ENCODE assay signal across 9 cellular contexts in the genomic region with DNA sequence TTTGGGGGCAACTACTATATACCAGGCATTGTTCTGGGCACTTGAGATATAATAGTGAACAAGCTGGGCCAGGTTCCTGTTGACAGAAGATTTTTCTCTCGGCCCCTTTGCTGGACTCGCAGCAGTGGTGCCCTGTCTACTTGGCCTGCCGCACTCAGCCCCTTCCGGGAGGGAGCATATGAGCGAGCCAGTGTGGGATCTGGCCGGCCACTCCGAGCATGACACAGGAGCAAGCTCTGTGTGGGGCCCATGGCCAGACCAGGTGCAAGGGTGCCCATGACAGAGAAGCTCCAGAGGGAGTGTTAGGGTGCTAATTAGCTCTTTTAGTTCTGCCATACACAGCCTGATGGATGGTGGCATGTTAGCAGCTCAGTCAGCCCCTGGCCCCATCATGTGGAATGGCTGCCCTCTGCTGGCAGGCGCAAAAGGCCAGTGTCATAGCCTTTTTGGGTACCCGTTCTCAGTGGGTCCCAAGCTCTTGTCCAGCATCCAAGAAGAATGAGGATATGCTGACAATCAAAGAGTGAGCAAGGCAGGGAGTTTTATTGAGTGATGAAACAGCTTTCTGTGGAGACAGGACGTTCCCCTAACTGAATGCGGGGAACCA. TPM values are rescaled to one million over a fixed set of nuclear protein-coding genes. Genes with fewer than 3 reads are reported as not detected.
DNase-seq lines count a peak whose midpoint lies in the region; ATAC-seq and TF ChIP-seq lines count a peak whose summit lies in the region.
"Had no signal": no experiment of that assay in that cellular context is flagged by ENCODE, and none has a peak within 500 bp of the region (broad histone marks: within the 10 kb centered on the region; RNA-seq: fewer than 3 reads in every experiment).

No MANE protein-coding gene starts in this region.

- H3K9me3 Mint-ChIP-seq in activated CD8-positive, alpha-beta T cell treated with anti-CD3 and anti-CD28 coated beads, Interleukin-2, amount 10 ng/mL, durations not matched to agents 7 days and 5 days (ENCODE audit: insufficient read depth): no peaks in the 10 kb centered on the region
- peaks cover 0 to 4% (median 0%) of the 10 kb centered on the region in 7 donors for H3K9me3 Mint-ChIP-seq in CD14-positive monocyte

- no peaks in the 10 kb centered on the region for H3K9me3 ChIP-seq in HCT116 (ENCODE audit: control insufficient read depth in 1 of 2, insufficient read depth in 1 of 2, low read depth in 1 of 2, low read length in 2 of 2)

- H3K4me3 ChIP-seq in HCT116 (replicated peaks in 1 of 2; ENCODE audit: low read depth in 1 of 2, low read length in 2 of 2): no peak overlapping the region

- H3K9me2 ChIP-seq in HCT116 (ENCODE audit: insufficient read depth): no peaks in the 10 kb centered on the region

- POLR2A ChIA-PET in HCT116 (lab: Charles Lee): no interaction called here
- POLR2A ChIA-PET in activated CD8-positive, alpha-beta T cell treated with anti-CD3 and anti-CD28 coated beads, Interleukin-2, amount 10 ng/mL, durations not matched to agents 7 days and 5 days (lab: Charles Lee): no interaction called here

- intact Hi-C loops in HCT116 (cut with micrococcal nuclease): loop anchor here (1.0 to 2.0 kb wide), 3 partner anchors 32 to 354 kb away; no protein-coding TSS in a partner anchor
- intact Hi-C loops in CD14-positive monocyte (cut with micrococcal nuclease): no loop called here

- no peak overlapping the region for H2AFZ ChIP-seq in HCT116 (ENCODE audit: low read depth, low read length, poor library complexity, severe bottlenecking)

- no TSS peak for BruUV-seq in HCT116 (replicated peaks; lab: Mats Ljungman, UMichigan)

- H3K36me3 ChIP-seq in HCT116 (ENCODE audit: control insufficient read depth in 1 of 2, insufficient read depth in 2 of 2, low read length in 2 of 2): no peaks in the 10 kb centered on the region

- RAD21 ChIA-PET in HCT116 (lab: Charles Lee; ENCODE audit: low non-redundant PET in 1 of 2, low total read pairs in 2 of 2, uncharacterized antibody in 2 of 2, unreplicated experiment in 2 of 2): interaction anchor here (0.5 to 1.2 kb wide), 2 partner anchors 31 kb away, joined by 5 to 8 read pairs; no protein-coding TSS in a partner anchor

- no peak overlapping the region for H3K9ac ChIP-seq in HCT116 (ENCODE audit: low read length)

- CTCF ChIA-PET in HCT116 (lab: Charles Lee): interaction anchor here (0.6 to 1.4 kb wide), 14 partner anchors 11 to 364 kb away, joined by 3 to 36 read pairs (median 4); no protein-coding TSS in a partner anchor
- CTCF ChIA-PET in activated CD8-positive, alpha-beta T cell treated with anti-CD3 and anti-CD28 coated beads, Interleukin-2, amount 10 ng/mL, durations not matched to agents 7 days and 5 days (lab: Charles Lee): interaction anchor here (0.7 to 1.3 kb wide), 4 partner anchors 11 to 354 kb away, joined by 3 to 4 read pairs (median 3); no protein-coding TSS in a partner anchor

- no peak overlapping the region for H3K27ac ChIP-seq in HCT116 (ENCODE audit: low read depth, low read length)

- no peak overlapping the region for H3K4me3 Mint-ChIP-seq in activated CD8-positive, alpha-beta T cell treated with anti-CD3 and anti-CD28 coated beads, Interleukin-2, amount 10 ng/mL, durations not matched to agents 7 days and 5 days
- H3K4me3 Mint-ChIP-seq in CD14-positive monocyte: no peak overlapping the region

- peak; percentile 90 for TF ChIP-seq RAD21 in HCT116 (IDR thresholded peaks at IDR 0.05; ENCODE audit: low read depth)

- H3K36me3 Mint-ChIP-seq in activated CD8-positive, alpha-beta T cell treated with anti-CD3 and anti-CD28 coated beads, Interleukin-2, amount 10 ng/mL, durations not matched to agents 7 days and 5 days (ENCODE audit: low read depth): no peaks in the 10 kb centered on the region
- H3K36me3 Mint-ChIP-seq in CD14-positive monocyte: no peaks in the 10 kb centered on the region

- no peak for TF ChIP-seq POLR2A in HCT116 (IDR thresholded peaks at IDR 0.05; ENCODE audit: borderline replicate concordance, extremely low read depth, insufficient read depth, insufficient read length)

- TF ChIP-seq CTCF in HCT116 (IDR thresholded peaks at IDR 0.05 in 2 of 3, conservative IDR thresholded peaks at IDR 0.05 in 1 of 3; ENCODE audit: borderline replicate concordance in 1 of 3, insufficient read depth in 1 of 3, low read depth in 2 of 3, low read length in 2 of 3) (peak; percentile 69 to 81 (median 75)), CD14-positive monocyte (IDR thresholded peaks at IDR 0.05) (no peak)

- peak; percentile 89 for ATAC-seq in HCT116
- no peak for ATAC-seq in activated CD8-positive, alpha-beta T cell treated with anti-CD3 and anti-CD28 coated beads, Interleukin-2, amount 10 ng/mL, durations not matched to agents 7 days and 5 days

- H3K27me3 Mint-ChIP-seq in activated CD8-positive, alpha-beta T cell treated with anti-CD3 and anti-CD28 coated beads, Interleukin-2, amount 10 ng/mL, durations not matched to agents 7 days and 5 days (ENCODE audit: low read depth): peaks cover 8% of the 10 kb centered on the region
- H3K27me3 Mint-ChIP-seq in CD14-positive monocyte (ENCODE audit: low read depth in 3 of 3): peaks cover 4 to 8% (median 7%) of the 10 kb centered on the region in 3 donors

- no peaks in the 10 kb centered on the region for H3K27me3 ChIP-seq in HCT116 (ENCODE audit: insufficient read depth, low read length)

- H3K4me2 ChIP-seq in HCT116 (ENCODE audit: low read length): no peak overlapping the region

- H4K20me1 ChIP-seq in HCT116 (ENCODE audit: insufficient read depth): no peaks in the 10 kb centered on the region

- DNase-seq in Ammon's horn (ENCODE audit: low spot score) (peak; percentile 29), HCT116 (ENCODE audit: low read depth, low spot score) (peak; percentile 31), islet precursor cell (peak; percentile 75), CD14-positive monocyte (ENCODE audit: low spot score) (no peak), hepatic stellate cell (ENCODE audit: low spot score) (no peak), SK-N-DZ (ENCODE audit: low spot score) (no peak), NCI-H446 treated with DMSO at 0.1 percent for 48 hours (lab: John Stamatoyannopoulos, UW) (no peak)
- DNase-seq in activated CD8-positive, alpha-beta T cell treated with anti-CD3 and anti-CD28 coated beads, Interleukin-2, amount 10 ng/mL, durations not matched to agents 7 days and 5 days: peak; percentile 26

- no peak overlapping the region for H3K27ac Mint-ChIP-seq in activated CD8-positive, alpha-beta T cell treated with anti-CD3 and anti-CD28 coated beads, Interleukin-2, amount 10 ng/mL, durations not matched to agents 7 days and 5 days
- H3K27ac Mint-ChIP-seq in CD14-positive monocyte: no peak overlapping the region

- no peaks in the 10 kb centered on the region for H3K4me1 Mint-ChIP-seq in activated CD8-positive, alpha-beta T cell treated with anti-CD3 and anti-CD28 coated beads, Interleukin-2, amount 10 ng/mL, durations not matched to agents 7 days and 5 days (ENCODE audit: low read depth)
- no peaks in the 10 kb centered on the region for H3K4me1 Mint-ChIP-seq in CD14-positive monocyte

- H3K79me2 ChIP-seq in HCT116 (ENCODE audit: insufficient read depth, low read length): no peaks in the 10 kb centered on the region

- H3K4me1 ChIP-seq in HCT116 (ENCODE audit: control insufficient read depth in 1 of 2, insufficient read depth in 2 of 2, low read length in 2 of 2): peaks cover 4 to 18% of the 10 kb centered on the region in 2 experiments; a peak in 2 of 4 replicates

TF ChIP-seq in HCT116, 20 proteins besides CTCF, POLR2A, EP300 and RAD21:
- TF ChIP-seq CBX3 (IDR thresholded peaks at IDR 0.05; ENCODE audit: low read depth) (no peak), EGR1 (IDR thresholded peaks at IDR 0.05; ENCODE audit: low read depth) (no peak), ZFX (IDR thresholded peaks at IDR 0.05) (no peak), SIN3A (IDR thresholded peaks at IDR 0.05; ENCODE audit: low read depth) (no peak), FOSL1 (IDR thresholded peaks at IDR 0.05; ENCODE audit: low read depth) (no peak), CEBPB (IDR thresholded peaks at IDR 0.05; ENCODE audit: low read depth) (no peak), SRF (IDR thresholded peaks at IDR 0.05; ENCODE audit: low read depth) (no peak)
- TF ChIP-seq, protein P1, sequence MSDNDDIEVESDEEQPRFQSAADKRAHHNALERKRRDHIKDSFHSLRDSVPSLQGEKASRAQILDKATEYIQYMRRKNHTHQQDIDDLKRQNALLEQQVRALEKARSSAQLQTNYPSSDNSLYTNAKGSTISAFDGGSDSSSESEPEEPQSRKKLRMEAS (IDR thresholded peaks at IDR 0.05): no peak
- TF ChIP-seq, protein P2, sequence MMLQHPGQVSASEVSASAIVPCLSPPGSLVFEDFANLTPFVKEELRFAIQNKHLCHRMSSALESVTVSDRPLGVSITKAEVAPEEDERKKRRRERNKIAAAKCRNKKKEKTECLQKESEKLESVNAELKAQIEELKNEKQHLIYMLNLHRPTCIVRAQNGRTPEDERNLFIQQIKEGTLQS (IDR thresholded peaks at IDR 0.05): no peak

RNA-seq across cellular contexts. Expression of gene KIF4B, which starts 9.3 kb away (rescaled TPM):
- 0.12 TPM for total RNA-seq in HCT116 (2021; ENCODE audit: unreplicated experiment)
- polyA plus RNA-seq in HCT116 (2012): 0.02 and 0.05 TPM in 2 replicates
- total RNA-seq in activated CD8-positive, alpha-beta T cell treated with anti-CD3 and anti-CD28 coated beads, Interleukin-2, amount 10 ng/mL, durations not matched to agents 7 days and 5 days: under 1 TPM in 1 of 2 experiments, not detected in 1; 0.05 TPM
- polyA plus RNA-seq in CD14-positive monocyte: not detected
- polyA plus RNA-seq in SK-N-DZ (2014; cell fraction: cytosol; rRNA removed): not detected in 2 replicates
- polyA plus RNA-seq in SK-N-DZ (2014; cell fraction: nucleus; rRNA removed): not detected in 2 replicates
- polyA plus RNA-seq: adipose tissue had no signal

Comparison
In these comparisons a context has a peak if more than half of its experiments do, and no peak if none do; other contexts are left out.
1. DNase-seq: peak in Ammon's horn (single experiment), HCT116 (single experiment), activated CD8-positive, alpha-beta T cell treated with anti-CD3 and anti-CD28 coated beads, Interleukin-2, amount 10 ng/mL, durations not matched to agents 7 days and 5 days (single experiment) and islet precursor cell (single experiment); none in CD14-positive monocyte (single experiment), hepatic stellate cell (single experiment), SK-N-DZ (single experiment) and NCI-H446 treated with DMSO at 0.1 percent for 48 hours (single experiment).